ENCODE assay signal across 1 cellular context in the genomic region with DNA sequence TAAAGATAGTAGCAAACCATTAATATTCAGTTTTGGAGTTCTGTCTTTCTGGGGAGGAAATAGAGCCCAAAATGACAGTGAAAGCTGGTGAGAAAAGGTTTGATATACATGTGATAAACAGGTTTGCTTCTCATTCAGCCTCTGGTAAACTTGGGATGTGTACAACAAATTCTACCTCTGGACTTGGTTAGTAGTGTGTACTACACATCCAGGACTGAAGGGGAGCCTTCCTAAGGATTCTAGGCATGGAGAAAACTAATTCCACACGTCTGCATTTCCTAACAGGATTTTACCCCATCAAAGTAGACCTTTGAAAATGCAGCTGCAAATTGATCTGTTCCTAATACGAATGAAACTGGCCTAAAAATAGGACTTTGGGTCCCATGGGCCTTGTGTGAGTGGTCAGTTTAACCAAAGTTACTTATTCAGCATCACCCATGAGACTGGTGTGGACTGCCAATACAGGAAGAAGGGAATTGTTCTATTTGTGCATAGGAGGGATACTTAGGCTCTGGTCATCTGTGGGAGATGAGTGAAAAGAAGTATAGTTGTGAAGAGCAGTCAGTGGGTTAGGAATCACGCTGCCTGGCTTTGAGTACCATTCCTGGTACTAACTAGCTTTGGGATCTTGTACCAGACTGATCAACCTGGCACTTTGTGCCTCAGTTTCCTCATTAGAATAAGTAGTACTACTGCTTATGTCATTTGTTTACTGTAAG.
TF ChIP-seq lines count a peak whose summit lies in the region.

No MANE protein-coding gene starts in this region.

TF ChIP-seq in K562, 482 proteins besides CTCF, POLR2A, EP300 and RAD21 (continued from another document):
- TF ChIP-seq ZBTB5 (IDR thresholded peaks at IDR 0.05) (no peak), SMC3 (conservative IDR thresholded peaks at IDR 0.05; ENCODE audit: insufficient read depth, low read depth, low read length) (no peak), SMAD4 (CRISPR knock-in tag; conservative IDR thresholded peaks at IDR 0.05) (no peak), RHOXF2B (CRISPR knock-in tag; conservative IDR thresholded peaks at IDR 0.05) (no peak), USF1 (CRISPR knock-in tag; IDR thresholded peaks at IDR 0.05) (no peak)
- TF ChIP-seq, protein P1, sequence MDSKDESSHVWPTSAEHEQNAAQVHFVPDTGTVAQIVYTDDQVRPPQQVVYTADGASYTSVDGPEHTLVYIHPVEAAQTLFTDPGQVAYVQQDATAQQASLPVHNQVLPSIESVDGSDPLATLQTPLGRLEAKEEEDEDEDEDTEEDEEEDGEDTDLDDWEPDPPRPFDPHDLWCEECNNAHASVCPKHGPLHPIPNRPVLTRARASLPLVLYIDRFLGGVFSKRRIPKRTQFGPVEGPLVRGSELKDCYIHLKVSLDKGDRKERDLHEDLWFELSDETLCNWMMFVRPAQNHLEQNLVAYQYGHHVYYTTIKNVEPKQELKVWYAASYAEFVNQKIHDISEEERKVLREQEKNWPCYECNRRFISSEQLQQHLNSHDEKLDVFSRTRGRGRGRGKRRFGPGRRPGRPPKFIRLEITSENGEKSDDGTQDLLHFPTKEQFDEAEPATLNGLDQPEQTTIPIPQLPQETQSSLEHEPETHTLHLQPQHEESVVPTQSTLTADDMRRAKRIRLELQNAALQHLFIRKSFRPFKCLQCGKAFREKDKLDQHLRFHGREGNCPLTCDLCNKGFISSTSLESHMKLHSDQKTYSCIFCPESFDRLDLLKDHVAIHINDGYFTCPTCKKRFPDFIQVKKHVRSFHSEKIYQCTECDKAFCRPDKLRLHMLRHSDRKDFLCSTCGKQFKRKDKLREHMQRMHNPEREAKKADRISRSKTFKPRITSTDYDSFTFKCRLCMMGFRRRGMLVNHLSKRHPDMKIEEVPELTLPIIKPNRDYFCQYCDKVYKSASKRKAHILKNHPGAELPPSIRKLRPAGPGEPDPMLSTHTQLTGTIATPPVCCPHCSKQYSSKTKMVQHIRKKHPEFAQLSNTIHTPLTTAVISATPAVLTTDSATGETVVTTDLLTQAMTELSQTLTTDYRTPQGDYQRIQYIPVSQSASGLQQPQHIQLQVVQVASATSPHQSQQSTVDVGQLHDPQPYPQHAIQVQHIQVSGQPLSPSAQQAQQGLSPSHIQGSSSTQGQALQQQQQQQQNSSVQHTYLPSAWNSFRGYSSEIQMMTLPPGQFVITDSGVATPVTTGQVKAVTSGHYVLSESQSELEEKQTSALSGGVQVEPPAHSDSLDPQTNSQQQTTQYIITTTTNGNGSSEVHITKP (IDR thresholded peaks at IDR 0.05; ENCODE audit: partially characterized antibody) = no peak
